15 cellular contexts compared by ENCODE assay signal in genomic region chr5:4627887-4628286, GRCh38.
DNase-seq lines count a peak whose midpoint lies in the region; ATAC-seq and TF ChIP-seq lines count a peak whose summit lies in the region.
"Had no signal": no experiment of that assay in that cellular context is flagged by ENCODE, and none has a peak within 500 bp of the region (broad histone marks: within the 10 kb centered on the region; RNA-seq: fewer than 3 reads in every experiment).

No MANE protein-coding gene starts in this region.

- no peak for TF ChIP-seq EP300 in SK-N-SH (IDR thresholded peaks at IDR 0.05; ENCODE audit: borderline replicate concordance in 1 of 2, low read depth in 1 of 2, low read length in 1 of 2)

- H3K27ac ChIP-seq in SK-N-SH (ENCODE audit: low read depth in 2 of 2, low read length in 1 of 2), result no peak overlapping the region
- H3K27ac ChIP-seq in neural progenitor cell, result no peak overlapping the region
- no peak overlapping the region for H3K27ac ChIP-seq in lower lobe of right lung

- no peaks in the 10 kb centered on the region for H3F3A ChIP-seq in SK-N-SH (replicated peaks; ENCODE audit: insufficient read depth)
- H3F3A ChIP-seq in neural progenitor cell (ENCODE audit: low read depth), result no peaks in the 10 kb centered on the region

- H3K4me3 ChIP-seq in SK-N-SH (ENCODE audit: low read depth in 2 of 2, low read length in 1 of 2), result no peak overlapping the region
- no peak overlapping the region for H3K4me3 ChIP-seq in neural progenitor cell
- no peak overlapping the region for H3K4me3 ChIP-seq in lower lobe of right lung

- no peak overlapping the region for H2AFZ ChIP-seq in SK-N-SH (ENCODE audit: low read depth)
- no peak overlapping the region for H2AFZ ChIP-seq in neural progenitor cell (replicated peaks)

- 0 out of 2 replicates have a peak overlapping the region, but pooled peaks have one; percentile 15 for H3K27ac Mint-ChIP-seq in WTC11
- H3K27ac Mint-ChIP-seq in neural progenitor cell, result peak overlapping the region; percentile 43
- H3K27ac Mint-ChIP-seq in mesothelial cell of epicardium, result no peak overlapping the region

- POLR2A ChIA-PET in SK-N-SH (lab: Yijun Ruan, JAX) (no interaction called here), WTC11 (lab: Charles Lee) (no interaction called here)

- no peak for TF ChIP-seq CTCF in SK-N-SH (IDR thresholded peaks at IDR 0.05)
- no peak for TF ChIP-seq CTCF in WTC11 (IDR thresholded peaks at IDR 0.05)
- no peak for TF ChIP-seq CTCF in neural progenitor cell (IDR thresholded peaks at IDR 0.05)
- TF ChIP-seq CTCF in mesothelial cell of epicardium (IDR thresholded peaks at IDR 0.05; ENCODE audit: unreplicated experiment), result no peak
- TF ChIP-seq CTCF in lower lobe of right lung (IDR thresholded peaks at IDR 0.05), result no peak

- peaks cover 39% of the 10 kb centered on the region for H3K4me1 Mint-ChIP-seq in WTC11
- H3K4me1 Mint-ChIP-seq in neural progenitor cell, result peaks cover 35% of the 10 kb centered on the region
- peaks cover 2% of the 10 kb centered on the region for H3K4me1 Mint-ChIP-seq in mesothelial cell of epicardium
- H3K4me1 Mint-ChIP-seq: CD4-positive, alpha-beta memory T cell had no signal

- H3K9me2 ChIP-seq in SK-N-SH, result peaks cover 3% of the 10 kb centered on the region; the same call in 1 of the 2 replicates

- H3K27me3 Mint-ChIP-seq in WTC11 (ENCODE audit: low read depth) (no peaks in the 10 kb centered on the region), neural progenitor cell (ENCODE audit: insufficient read depth, low read depth) (peaks cover 2% of the 10 kb centered on the region), mesothelial cell of epicardium (ENCODE audit: low read depth) (peaks cover 15% of the 10 kb centered on the region)
- H3K27me3 Mint-ChIP-seq: CD4-positive, alpha-beta memory T cell had no signal

- 5% methylated on average over 9 of the region's 9 CpGs for WGBS in SK-N-SH (ENCODE audit: low lambda C conversion rate)

- H3K36me3 Mint-ChIP-seq in WTC11 (peaks cover 5% of the 10 kb centered on the region; the same call in 1 of the 2 replicates), neural progenitor cell (no peaks in the 10 kb centered on the region), mesothelial cell of epicardium (no peaks in the 10 kb centered on the region)
- H3K36me3 Mint-ChIP-seq: CD4-positive, alpha-beta memory T cell had no signal

- H3K27me3 ChIP-seq in SK-N-SH (ENCODE audit: insufficient read depth), result peaks cover 26% of the 10 kb centered on the region; the same call in 1 of the 2 replicates
- H3K27me3 ChIP-seq in neural progenitor cell, result no peaks in the 10 kb centered on the region
- H3K27me3 ChIP-seq in lower lobe of right lung (ENCODE audit: low read depth), result no peaks in the 10 kb centered on the region

- H3K9me3 ChIP-seq in SK-N-SH (no peaks in the 10 kb centered on the region), neural progenitor cell (ENCODE audit: low read depth) (no peaks in the 10 kb centered on the region), lower lobe of right lung (no peaks in the 10 kb centered on the region)

- ATAC-seq in SK-N-SH treated with all-trans-retinoic acid at 6 μM for 48 hours, result no peak
- ATAC-seq in WTC11, result no peak
- no peak for ATAC-seq in HG03039 (IDR thresholded peaks at IDR 0.05; ENCODE audit: unreplicated experiment)
- no peak for ATAC-seq in lower lobe of right lung
- ATAC-seq: HepG2 had no signal

- no peaks in the 10 kb centered on the region for H3K4me1 ChIP-seq in SK-N-SH (ENCODE audit: control insufficient read depth in 1 of 2, insufficient read depth in 2 of 2, low read depth in 1 of 2, low read length in 1 of 2)
- H3K4me1 ChIP-seq in neural progenitor cell, result peaks cover 15% of the 10 kb centered on the region
- no peaks in the 10 kb centered on the region for H3K4me1 ChIP-seq in lower lobe of right lung

- intact Hi-C loops in lower lobe of right lung (cut with DNase I), result no loop called here

- H3K4me2 ChIP-seq in SK-N-SH (0 out of 2 replicates have a peak overlapping the region, but pooled peaks have one; percentile 25), neural progenitor cell (no peak overlapping the region)

- H3K4me3 Mint-ChIP-seq in WTC11 (no peak overlapping the region), neural progenitor cell (peak overlapping the region; percentile 8), mesothelial cell of epicardium (no peak overlapping the region)
- H3K4me3 Mint-ChIP-seq: CD4-positive, alpha-beta memory T cell had no signal

- TF ChIP-seq RAD21 in SK-N-SH (IDR thresholded peaks at IDR 0.05; ENCODE audit: low read length), result no peak

- H3K79me2 ChIP-seq in SK-N-SH (ENCODE audit: insufficient read depth), result no peaks in the 10 kb centered on the region
- no peaks in the 10 kb centered on the region for H3K79me2 ChIP-seq in neural progenitor cell (ENCODE audit: low read depth)

- peaks cover 14% of the 10 kb centered on the region for H3K9me3 Mint-ChIP-seq in WTC11
- H3K9me3 Mint-ChIP-seq in neural progenitor cell, result peaks cover 20% of the 10 kb centered on the region
- H3K9me3 Mint-ChIP-seq in mesothelial cell of epicardium, result peaks cover 16% of the 10 kb centered on the region

- H3K9ac ChIP-seq in SK-N-SH (no peak overlapping the region), neural progenitor cell (no peak overlapping the region)

- H4K20me1 ChIP-seq in SK-N-SH (ENCODE audit: insufficient read depth) (no peaks in the 10 kb centered on the region), neural progenitor cell (ENCODE audit: low read depth) (no peaks in the 10 kb centered on the region)

- no peak for DNase-seq in SK-N-SH
- peak; percentile 31 for DNase-seq in NCI-H2171 (lab: John Stamatoyannopoulos, UW)
- DNase-seq in WTC11 (ENCODE audit: low spot score), result no peak
- DNase-seq in neural progenitor cell (ENCODE audit: low spot score), result no peak
- DNase-seq in mesothelial cell of epicardium (ENCODE audit: low spot score in 2 of 2, unreplicated experiment in 2 of 2), result no peak
- no peak for DNase-seq in lower lobe of right lung
- DNase-seq: ACHN; CD4-positive, alpha-beta memory T cell; Karpas-422; NCI-H2081 treated with DMSO at 0.1 percent for 48 hours; NCI-H510A; T-helper 9 cell had no signal

- H3K36me3 ChIP-seq in SK-N-SH (replicated peaks in 1 of 2; ENCODE audit: control insufficient read depth in 1 of 2, insufficient read depth in 2 of 2, low read length in 1 of 2) (no peaks in the 10 kb centered on the region), neural progenitor cell (no peaks in the 10 kb centered on the region), lower lobe of right lung (no peaks in the 10 kb centered on the region)

- CTCF ChIA-PET in SK-N-SH (lab: Yijun Ruan, JAX) (no interaction called here), WTC11 (lab: Charles Lee) (no interaction called here)

TF ChIP-seq in SK-N-SH, 30 proteins besides CTCF, POLR2A, EP300 and RAD21 (continues in another document):
- TF ChIP-seq SIN3A (IDR thresholded peaks at IDR 0.05; ENCODE audit: borderline replicate concordance, low read depth, low read length) (no peak), NFIC (IDR thresholded peaks at IDR 0.05; ENCODE audit: borderline replicate concordance) (no peak), PBX3 (IDR thresholded peaks at IDR 0.05) (no peak), GATA2 (CRISPR knock-in tag; IDR thresholded peaks at IDR 0.05) (no peak), GABPA (IDR thresholded peaks at IDR 0.05; ENCODE audit: low read depth) (no peak), FOXM1 (IDR thresholded peaks at IDR 0.05; ENCODE audit: low read depth) (no peak)

TF ChIP-seq in SK-N-SH treated with all-trans-retinoic acid at 6 μM for 48 hours, 23 proteins besides CTCF, POLR2A, EP300 and RAD21 (continues in another document):
- TF ChIP-seq ZFP30 (CRISPR knock-in tag; IDR thresholded peaks at IDR 0.05) (no peak), CSRNP3 (CRISPR knock-in tag; IDR thresholded peaks at IDR 0.05) (no peak), TCF4 (CRISPR knock-in tag; IDR thresholded peaks at IDR 0.05; ENCODE audit: borderline replicate concordance) (no peak), SNAI2 (CRISPR knock-in tag; IDR thresholded peaks at IDR 0.05) (no peak), RARB (CRISPR knock-in tag; IDR thresholded peaks at IDR 0.05) (no peak), TOX (CRISPR knock-in tag; IDR thresholded peaks at IDR 0.05; ENCODE audit: borderline replicate concordance) (no peak), ZFP3 (CRISPR knock-in tag; IDR thresholded peaks at IDR 0.05) (no peak), ZNF70 (CRISPR knock-in tag; IDR thresholded peaks at IDR 0.05) (no peak)

TF ChIP-seq in WTC11, 78 proteins besides CTCF, POLR2A, EP300 and RAD21:
- TF ChIP-seq FOXK1 (CRISPR knock-in tag; IDR thresholded peaks at IDR 0.05), result no peak
TF ChIP-seq in WTC11: peak in this region for 0.
